28 cellular contexts compared by ENCODE assay signal in the genomic region with DNA sequence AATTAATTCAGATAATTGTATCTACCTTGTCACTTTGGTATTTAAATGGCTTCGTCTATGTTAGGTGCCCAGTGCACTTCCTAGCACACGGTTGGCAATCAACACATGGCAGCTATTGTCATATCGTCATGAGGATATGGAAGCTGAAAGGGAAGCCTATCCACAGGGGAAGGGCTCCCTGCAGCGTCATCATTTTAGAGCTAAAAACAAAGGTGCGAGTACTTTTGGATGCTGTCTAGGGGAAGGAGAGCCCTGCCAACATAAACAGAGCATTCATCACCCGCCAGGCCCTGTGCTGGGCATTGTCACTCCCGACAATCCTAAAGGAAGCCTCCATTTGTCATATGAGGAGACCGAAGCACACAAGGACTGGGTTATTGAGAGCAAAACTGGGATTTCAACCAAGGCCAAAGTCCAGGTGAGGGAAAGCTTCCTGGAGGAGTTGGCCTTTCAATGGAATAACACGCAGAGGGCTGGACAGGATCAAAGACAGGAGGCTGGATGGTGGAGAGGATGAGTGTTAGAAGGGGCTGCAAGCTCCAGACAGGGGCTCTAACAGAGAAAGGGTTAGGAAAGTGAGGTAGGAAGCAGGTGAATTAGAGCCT. TPM values are rescaled to one million over a fixed set of nuclear protein-coding genes. Genes with fewer than 3 reads are reported as not detected.
DNase-seq lines count a peak whose midpoint lies in the region; ATAC-seq and TF ChIP-seq lines count a peak whose summit lies in the region.
"Had no signal": no experiment of that assay in that cellular context is flagged by ENCODE, and none has a peak within 500 bp of the region (broad histone marks: within the 10 kb centered on the region; RNA-seq: fewer than 3 reads in every experiment).

No MANE protein-coding gene starts in this region.

- no peaks in the 10 kb centered on the region for H3K36me3 ChIP-seq in mucosa of descending colon (ENCODE audit: low read depth)
- H3K36me3 ChIP-seq: brain microvascular endothelial cell, upper lobe of right lung had no signal

- H3K9me3 Mint-ChIP-seq in activated CD8-positive, alpha-beta T cell treated with anti-CD3 and anti-CD28 coated beads, Interleukin-2, amount 10 ng/mL, durations not matched to agents 7 days and 5 days (ENCODE audit: insufficient read depth), result no peaks in the 10 kb centered on the region
- H3K9me3 Mint-ChIP-seq: activated CD4-positive, alpha-beta memory T cell treated with anti-CD3 and anti-CD28 coated beads, Interleukin-2, amount 10 ng/mL, durations not matched to agents 7 days and 5 days; activated naive CD4-positive, alpha-beta T cell treated with anti-CD3 and anti-CD28 coated beads, Interleukin-2, amount 50 U/mL, for 24 hours; activated T-helper 2 cell treated with anti-CD3 and anti-CD28 coated beads, Interferon-gamma antibody, Interleukin-2, Interleukin-4, amounts not matched to agents 10 μg/mL and 5 μg/mL and 100 μg/mL, durations not matched to agents 14 hours and 24 hours and 36 hours; CD14-positive monocyte; IgD-negative memory B cell; nephron; stimulated activated naive B cell treated with anti-CD40 and anti-IgM and Interleukin-4, amounts not matched to agents 10 μg/mL and 1 μg/mL and 100 μg/mL, for 72 hours; T-helper 1 cell treated with Interleukin-12 subunit alpha and Interleukin-12 subunit beta and Interleukin-4 antibody, amounts not matched to agents 30 μg/mL and 1 μg/mL, for 36 hours had no signal

- peaks cover 7% of the 10 kb centered on the region for H3K27me3 Mint-ChIP-seq in activated CD8-positive, alpha-beta T cell treated with anti-CD3 and anti-CD28 coated beads, Interleukin-2, amount 10 ng/mL, durations not matched to agents 7 days and 5 days (ENCODE audit: low read depth)
- H3K27me3 Mint-ChIP-seq: activated naive CD4-positive, alpha-beta T cell treated with anti-CD3 and anti-CD28 coated beads, Interleukin-2, amount 50 U/mL, for 24 hours had no signal

- ATAC-seq in Right ventricle myocardium inferior (no peak), left ventricle myocardium superior (no peak), mucosa of descending colon (peak; percentile 92), SK-N-SH treated with all-trans-retinoic acid at 6 μM for 48 hours (no peak), GM18498 (IDR thresholded peaks at IDR 0.05; ENCODE audit: unreplicated experiment) (no peak)
- no peak for ATAC-seq in activated CD8-positive, alpha-beta T cell treated with anti-CD3 and anti-CD28 coated beads, Interleukin-2, amount 10 ng/mL, durations not matched to agents 7 days and 5 days
- ATAC-seq: stimulated activated naive B cell treated with anti-CD40 and anti-IgM and Interleukin-4, amounts not matched to agents 10 μg/mL and 1 μg/mL and 100 μg/mL, for 72 hours; upper lobe of right lung had no signal

- no peaks in the 10 kb centered on the region for H3K36me3 Mint-ChIP-seq in activated CD8-positive, alpha-beta T cell treated with anti-CD3 and anti-CD28 coated beads, Interleukin-2, amount 10 ng/mL, durations not matched to agents 7 days and 5 days (ENCODE audit: low read depth)
- H3K36me3 Mint-ChIP-seq: activated naive CD4-positive, alpha-beta T cell treated with anti-CD3 and anti-CD28 coated beads, Interleukin-2, amount 50 U/mL, for 24 hours; CD14-positive monocyte; stimulated activated naive B cell treated with anti-CD40 and anti-IgM and Interleukin-4, amounts not matched to agents 10 μg/mL and 1 μg/mL and 100 μg/mL, for 72 hours had no signal

- DNase-seq in Right ventricle myocardium inferior (ENCODE audit: missing footprints) (peak; percentile 45), left ventricle myocardium superior (no peak), mucosa of descending colon (peak in 1 of 3 donors; percentile 59), glomerular visceral epithelial cell (ENCODE audit: extremely low spot score) (no peak)
- DNase-seq in activated CD8-positive, alpha-beta T cell treated with anti-CD3 and anti-CD28 coated beads, Interleukin-2, amount 10 ng/mL, durations not matched to agents 7 days and 5 days, result no peak
- DNase-seq: activated CD4-positive, alpha-beta memory T cell treated with anti-CD3 and anti-CD28 coated beads, Interleukin-2, amount 10 ng/mL, durations not matched to agents 7 days and 5 days; activated CD4-positive, alpha-beta T cell treated with anti-CD3 and anti-CD28 coated beads for 1 hour; amniotic stem cell; brain microvascular endothelial cell; cerebellar nuclear complex; GM23248; kidney glomerular epithelial cell; NCI-H1048; NCI-H2171 treated with DMSO at 0.1 percent for 48 hours; NCI-H524 treated with DMSO at 0.1 percent for 48 hours; PC-9; SK-N-SH; stimulated activated naive B cell treated with anti-CD40 and anti-IgM and Interleukin-4, amounts not matched to agents 10 μg/mL and 1 μg/mL and 100 μg/mL, for 72 hours; upper lobe of right lung had no signal

- intact Hi-C loops in Right ventricle myocardium inferior (cut with DNase I) (loop anchor here (10.0 kb wide), 1 partner anchor 252 kb away; no protein-coding TSS in a partner anchor), left ventricle myocardium superior (cut with micrococcal nuclease) (no loop called here), mucosa of descending colon (cut with DNase I, micrococcal nuclease) (loop anchor here (10.0 kb wide), 3 partner anchors 122 to 392 kb away; a partner anchor contains a TSS)

- POLR2A ChIA-PET in activated CD8-positive, alpha-beta T cell treated with anti-CD3 and anti-CD28 coated beads, Interleukin-2, amount 10 ng/mL, durations not matched to agents 7 days and 5 days (lab: Charles Lee), result interaction anchor here (0.9 kb wide), 1 partner anchor 8 kb away, joined by 3 read pairs; a partner anchor contains a TSS

- H3K4me3 Mint-ChIP-seq in activated CD8-positive, alpha-beta T cell treated with anti-CD3 and anti-CD28 coated beads, Interleukin-2, amount 10 ng/mL, durations not matched to agents 7 days and 5 days, result no peak overlapping the region
- H3K4me3 Mint-ChIP-seq: activated CD4-positive, alpha-beta memory T cell treated with anti-CD3 and anti-CD28 coated beads, Interleukin-2, amount 10 ng/mL, durations not matched to agents 7 days and 5 days; activated naive CD4-positive, alpha-beta T cell treated with anti-CD3 and anti-CD28 coated beads, Interleukin-2, amount 50 U/mL, for 24 hours; CD14-positive monocyte; IgD-negative memory B cell; nephron; stimulated activated naive B cell treated with anti-CD40 and anti-IgM and Interleukin-4, amounts not matched to agents 10 μg/mL and 1 μg/mL and 100 μg/mL, for 72 hours; T-helper 1 cell treated with Interleukin-12 subunit alpha and Interleukin-12 subunit beta and Interleukin-4 antibody, amounts not matched to agents 30 μg/mL and 1 μg/mL, for 36 hours had no signal

- peaks cover 2% of the 10 kb centered on the region for H3K4me1 Mint-ChIP-seq in activated CD8-positive, alpha-beta T cell treated with anti-CD3 and anti-CD28 coated beads, Interleukin-2, amount 10 ng/mL, durations not matched to agents 7 days and 5 days (ENCODE audit: low read depth)
- H3K4me1 Mint-ChIP-seq: activated naive CD4-positive, alpha-beta T cell treated with anti-CD3 and anti-CD28 coated beads, Interleukin-2, amount 50 U/mL, for 24 hours; nephron had no signal

- no peak overlapping the region for H3K27ac Mint-ChIP-seq in activated CD8-positive, alpha-beta T cell treated with anti-CD3 and anti-CD28 coated beads, Interleukin-2, amount 10 ng/mL, durations not matched to agents 7 days and 5 days
- H3K27ac Mint-ChIP-seq: activated CD4-positive, alpha-beta memory T cell treated with anti-CD3 and anti-CD28 coated beads, Interleukin-2, amount 10 ng/mL, durations not matched to agents 7 days and 5 days; activated naive CD4-positive, alpha-beta T cell treated with anti-CD3 and anti-CD28 coated beads, Interleukin-2, amount 50 U/mL, for 24 hours; activated T-helper 2 cell treated with anti-CD3 and anti-CD28 coated beads, Interferon-gamma antibody, Interleukin-2, Interleukin-4, amounts not matched to agents 10 μg/mL and 5 μg/mL and 100 μg/mL, durations not matched to agents 14 hours and 24 hours and 36 hours; nephron; stimulated activated naive B cell treated with anti-CD40 and anti-IgM and Interleukin-4, amounts not matched to agents 10 μg/mL and 1 μg/mL and 100 μg/mL, for 72 hours; T-helper 1 cell treated with Interleukin-12 subunit alpha and Interleukin-12 subunit beta and Interleukin-4 antibody, amounts not matched to agents 30 μg/mL and 1 μg/mL, for 36 hours had no signal

- H3K27ac ChIP-seq in VCaP, result peak overlapping the region; percentile 10; the same call in 1 of the 2 replicates
- H3K27ac ChIP-seq: brain microvascular endothelial cell, GM23248, PC-9, upper lobe of right lung had no signal

- no peaks in the 10 kb centered on the region for H3K9me3 ChIP-seq in mucosa of descending colon
- H3K9me3 ChIP-seq: SK-N-SH, upper lobe of right lung had no signal

- CTCF ChIA-PET in activated CD8-positive, alpha-beta T cell treated with anti-CD3 and anti-CD28 coated beads, Interleukin-2, amount 10 ng/mL, durations not matched to agents 7 days and 5 days (lab: Charles Lee), result interaction anchor here (1.0 to 1.4 kb wide), 2 partner anchors 8 to 253 kb away, joined by 3 read pairs; no protein-coding TSS in a partner anchor

- no peaks in the 10 kb centered on the region for H3K4me1 ChIP-seq in mucosa of descending colon (ENCODE audit: low read depth)
- H3K4me1 ChIP-seq: upper lobe of right lung had no signal

- TF ChIP-seq CTCF in VCaP (conservative IDR thresholded peaks at IDR 0.05) (no peak), mucosa of descending colon (IDR thresholded peaks at IDR 0.05) (no peak)

- no peak overlapping the region for H3K4me3 ChIP-seq in mucosa of descending colon
- H3K4me3 ChIP-seq: GM23248, PC-9, upper lobe of right lung had no signal

TF ChIP-seq in SK-N-SH treated with all-trans-retinoic acid at 6 μM for 48 hours, 23 proteins besides CTCF, POLR2A, EP300 and RAD21 (continues in another document):
- no peak for TF ChIP-seq ZNF565 (CRISPR knock-in tag; conservative IDR thresholded peaks at IDR 0.05; ENCODE audit: low read depth)
- TF ChIP-seq ESRRG (CRISPR knock-in tag; IDR thresholded peaks at IDR 0.05), result no peak
- TF ChIP-seq, protein P1, sequence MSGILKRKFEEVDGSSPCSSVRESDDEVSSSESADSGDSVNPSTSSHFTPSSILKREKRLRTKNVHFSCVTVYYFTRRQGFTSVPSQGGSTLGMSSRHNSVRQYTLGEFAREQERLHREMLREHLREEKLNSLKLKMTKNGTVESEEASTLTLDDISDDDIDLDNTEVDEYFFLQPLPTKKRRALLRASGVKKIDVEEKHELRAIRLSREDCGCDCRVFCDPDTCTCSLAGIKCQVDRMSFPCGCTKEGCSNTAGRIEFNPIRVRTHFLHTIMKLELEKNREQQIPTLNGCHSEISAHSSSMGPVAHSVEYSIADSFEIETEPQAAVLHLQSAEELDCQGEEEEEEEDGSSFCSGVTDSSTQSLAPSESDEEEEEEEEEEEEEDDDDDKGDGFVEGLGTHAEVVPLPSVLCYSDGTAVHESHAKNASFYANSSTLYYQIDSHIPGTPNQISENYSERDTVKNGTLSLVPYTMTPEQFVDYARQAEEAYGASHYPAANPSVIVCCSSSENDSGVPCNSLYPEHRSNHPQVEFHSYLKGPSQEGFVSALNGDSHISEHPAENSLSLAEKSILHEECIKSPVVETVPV (CRISPR knock-in tag; IDR thresholded peaks at IDR 0.05), result no peak

RNA-seq across cellular contexts. Expression of a gene that starts 8.0 kb away (rescaled TPM):
- total RNA-seq in Right ventricle myocardium inferior (56.5 TPM), left ventricle myocardium superior (58.0 TPM), mucosa of descending colon (10 to 100 TPM; 67.0 to 71.8 (median 68.9) TPM)
- total RNA-seq in activated CD8-positive, alpha-beta T cell treated with anti-CD3 and anti-CD28 coated beads, Interleukin-2, amount 10 ng/mL, durations not matched to agents 7 days and 5 days, result 10 to 100 TPM; 45.6 to 49.3 TPM
